In genomic region chr4:86235549-86235948, GRCh38 we compare ENCODE assay signal across 17 cellular contexts.
A peak's percentile ranks its signal among the peaks of the same experiment; 100 is the strongest.
DNase-seq lines count a peak whose midpoint lies in the region; ATAC-seq lines count a peak whose summit lies in the region.
"Had no signal": no experiment of that assay in that cellular context is flagged by ENCODE, and none has a peak within 500 bp of the region (broad histone marks: within the 10 kb centered on the region; RNA-seq: fewer than 3 reads in every experiment).

No MANE protein-coding gene starts in this region.

- H3F3A ChIP-seq in GM23248 (ENCODE audit: insufficient read depth): peaks cover 12% of the 10 kb centered on the region; the same call in 1 of the 2 replicates

- in situ Hi-C loops in GM23248 (cut with MboI): no loop called here

- H2BK5ac ChIP-seq in mesendoderm (ENCODE audit: low read length): no peak overlapping the region

- 73 to 74% methylated on average over 5 of the region's 5 CpGs for WGBS in GM23248 (ENCODE audit: low coverage in 1 of 2, low lambda C conversion rate in 2 of 2, missing lambda C conversion rate in 2 of 2), 2 experiments
- no CpG with 5 or more reads among the region's 5 CpGs for WGBS in mesendoderm (ENCODE audit: extremely low coverage, insufficient coverage, low lambda C conversion rate)

- H3K4me3 ChIP-seq in GM23248 (no peak overlapping the region), mesendoderm (ENCODE audit: low read length) (no peak overlapping the region)
- H3K4me3 ChIP-seq: A549; BLaER1 treated with 17β-estradiol and CSF1 and Interleukin-3, amounts not matched to agents 10 nM and 100 nM had no signal

- H3K9me2 ChIP-seq in GM23248 (ENCODE audit: insufficient read depth): no peaks in the 10 kb centered on the region

- H3K4me1 ChIP-seq in GM23248 (ENCODE audit: insufficient read depth): peaks cover 21% of the 10 kb centered on the region
- H3K4me1 ChIP-seq in mesendoderm (ENCODE audit: control insufficient read depth, low read depth, low read length): peaks cover 4% of the 10 kb centered on the region
- H3K4me1 ChIP-seq: A549; BLaER1 treated with 17β-estradiol and CSF1 and Interleukin-3, amounts not matched to agents 10 nM and 100 nM; Caco-2 had no signal

- H2BK15ac ChIP-seq in mesendoderm (replicated peaks; ENCODE audit: low read depth): peak overlapping the region; percentile 92

- no peak overlapping the region for H3K4ac ChIP-seq in mesendoderm (ENCODE audit: low read depth, low read length)

- H2BK120ac ChIP-seq in mesendoderm (ENCODE audit: low read depth, low read length): no peak overlapping the region

- no peak overlapping the region for H4K8ac ChIP-seq in mesendoderm (ENCODE audit: low read depth, low read length)

- no peaks in the 10 kb centered on the region for H4K20me1 ChIP-seq in GM23248 (ENCODE audit: insufficient read depth)
- H4K20me1 ChIP-seq: BLaER1 treated with 17β-estradiol and CSF1 and Interleukin-3, amounts not matched to agents 10 nM and 100 nM had no signal

- H3K9me3 ChIP-seq in GM23248 (ENCODE audit: low read depth): peaks cover 3% of the 10 kb centered on the region
- H3K9me3 ChIP-seq: A549, Caco-2 had no signal

- ATAC-seq in HG03280 (IDR thresholded peaks at IDR 0.05; ENCODE audit: unreplicated experiment): no peak
- ATAC-seq: A549; CD8-positive, alpha-beta T cell had no signal

- H3K4me2 ChIP-seq in GM23248 (ENCODE audit: unreplicated experiment) (no peak overlapping the region), mesendoderm (ENCODE audit: low read length) (no peak overlapping the region)
- H3K4me2 ChIP-seq: A549; BLaER1 treated with 17β-estradiol and CSF1 and Interleukin-3, amounts not matched to agents 10 nM and 100 nM had no signal

- peak; percentile 15 for DNase-seq in GM23248
- no peak for DNase-seq in mesendoderm
- peak; percentile 40 for DNase-seq in putamen (ENCODE audit: low spot score)
- no peak for DNase-seq in NCI-H1694 (lab: John Stamatoyannopoulos, UW)
- no peak for DNase-seq in activated effector memory CD4-positive, alpha-beta T cell treated with anti-CD3 and anti-CD28 coated beads, Interleukin-2, amount 50 U/mL, for 16 hours
- DNase-seq: AML-193; Caco-2; Calu3; CD4-positive, alpha-beta T cell; CD8-positive, alpha-beta T cell; DMS79 treated with DMSO at 0.1 percent for 48 hours; GF-D8 had no signal

- H3K27ac ChIP-seq in GM23248: no peak overlapping the region
- H3K27ac ChIP-seq in mesendoderm (ENCODE audit: low read depth, low read length): no peak overlapping the region
- H3K27ac ChIP-seq: 22Rv1; A549; BLaER1 treated with 17β-estradiol and CSF1 and Interleukin-3, amounts not matched to agents 10 nM and 100 nM; C4-2B had no signal

- H3K27me3 ChIP-seq in GM23248 (replicated peaks; ENCODE audit: insufficient read depth): no peaks in the 10 kb centered on the region
- no peaks in the 10 kb centered on the region for H3K27me3 ChIP-seq in mesendoderm (ENCODE audit: insufficient read depth, low read length, poor library complexity)
- H3K27me3 ChIP-seq: BLaER1 treated with 17β-estradiol and CSF1 and Interleukin-3, amounts not matched to agents 10 nM and 100 nM had no signal

- H3K9ac ChIP-seq in GM23248: no peak overlapping the region
- H3K9ac ChIP-seq in mesendoderm (ENCODE audit: low read length): no peak overlapping the region
- H3K9ac ChIP-seq: BLaER1 treated with 17β-estradiol and CSF1 and Interleukin-3, amounts not matched to agents 10 nM and 100 nM had no signal

- no peak overlapping the region for H3K18ac ChIP-seq in mesendoderm (ENCODE audit: low read length)

- H3K79me1 ChIP-seq in mesendoderm (ENCODE audit: low read length): no peaks in the 10 kb centered on the region

- H3K36me3 ChIP-seq in GM23248 (ENCODE audit: low read depth) (no peaks in the 10 kb centered on the region), mesendoderm (ENCODE audit: control insufficient read depth, insufficient read depth, low read length) (no peaks in the 10 kb centered on the region)
- H3K36me3 ChIP-seq: BLaER1 treated with 17β-estradiol and CSF1 and Interleukin-3, amounts not matched to agents 10 nM and 100 nM had no signal

- no peak overlapping the region for H4K5ac ChIP-seq in mesendoderm (ENCODE audit: low read length)

- no peaks in the 10 kb centered on the region for H3K79me2 ChIP-seq in GM23248 (ENCODE audit: insufficient read depth)
- no peaks in the 10 kb centered on the region for H3K79me2 ChIP-seq in mesendoderm (ENCODE audit: control insufficient read depth, insufficient read depth, low read length)

- H2AK5ac ChIP-seq in mesendoderm (ENCODE audit: low read length): no peak overlapping the region

- H3K23ac ChIP-seq in mesendoderm (ENCODE audit: low read length): no peak overlapping the region

- no peak overlapping the region for H3K56ac ChIP-seq in mesendoderm (ENCODE audit: low read length)

- H2AFZ ChIP-seq in GM23248: no peak overlapping the region

Comparison
In these comparisons a context has a peak if more than half of its experiments do, and no peak if none do; other contexts are left out.
1. DNase-seq: peak in GM23248 (single experiment) and putamen (single experiment); none in mesendoderm (single experiment), NCI-H1694 (single experiment) and activated effector memory CD4-positive, alpha-beta T cell treated with anti-CD3 and anti-CD28 coated beads, Interleukin-2, amount 50 U/mL, for 16 hours (single experiment).